Comparison of ENCODE assay signal across 9 cellular contexts in genomic region chr16:11561440-11561797, GRCh38. TPM values are rescaled to one million over a fixed set of nuclear protein-coding genes. Genes with fewer than 3 reads are reported as not detected.
DNase-seq lines count a peak whose midpoint lies in the region; ATAC-seq and TF ChIP-seq lines count a peak whose summit lies in the region.
"Had no signal": no experiment of that assay in that cellular context is flagged by ENCODE, and none has a peak within 500 bp of the region (broad histone marks: within the 10 kb centered on the region; RNA-seq: fewer than 3 reads in every experiment).

No MANE protein-coding gene starts in this region.

- H3K9ac ChIP-seq in endodermal cell (ENCODE audit: extremely low read depth, low read length, poor library complexity, severe bottlenecking) = no peak overlapping the region

- peak; percentile 5 for ATAC-seq in T-helper 17 cell
- no peak for ATAC-seq in psoas muscle

- TF ChIP-seq CTCF in Calu3 (IDR thresholded peaks at IDR 0.05; ENCODE audit: unreplicated experiment) (no peak), psoas muscle (IDR thresholded peaks at IDR 0.05) (no peak), endodermal cell (conservative IDR thresholded peaks at IDR 0.05) (no peak)

- intact Hi-C loops in Calu3 (cut with micrococcal nuclease; ENCODE audit: unreplicated experiment) = no loop called here
- intact Hi-C loops in psoas muscle (cut with DNase I) = no loop called here

- H3K27me3 ChIP-seq in psoas muscle (ENCODE audit: insufficient read depth in 3 of 3, low read length in 2 of 3) (no peaks in the 10 kb centered on the region), endodermal cell (ENCODE audit: control insufficient read depth, insufficient read depth, low read length, poor library complexity, severe bottlenecking) (no peaks in the 10 kb centered on the region)

- H3K36me3 Mint-ChIP-seq in Calu3 (ENCODE audit: insufficient read depth, unreplicated experiment) (peaks cover 70% of the 10 kb centered on the region), T-helper 17 cell (ENCODE audit: low read depth) (no peaks in the 10 kb centered on the region), endodermal cell (ENCODE audit: low read depth) (peaks cover 6% of the 10 kb centered on the region)

- BruUV-seq in Calu3 (replicated peaks; lab: Mats Ljungman, UMichigan) = no TSS peak

- peak overlapping the region; percentile 5 for H3K27ac Mint-ChIP-seq in Calu3 (ENCODE audit: unreplicated experiment)
- H3K27ac Mint-ChIP-seq in T-helper 17 cell = peak overlapping the region; percentile 88
- no peak overlapping the region for H3K27ac Mint-ChIP-seq in endodermal cell

- H3K9me3 Mint-ChIP-seq in Calu3 (ENCODE audit: low read depth, unreplicated experiment) = no peaks in the 10 kb centered on the region
- peaks cover 3% of the 10 kb centered on the region for H3K9me3 Mint-ChIP-seq in endodermal cell

- H3K4me1 ChIP-seq in psoas muscle (peaks cover 12% of the 10 kb centered on the region), endodermal cell (ENCODE audit: control insufficient read depth, insufficient read depth, low read length) (no peaks in the 10 kb centered on the region)

- peaks cover 41% of the 10 kb centered on the region for H3K4me1 Mint-ChIP-seq in Calu3 (ENCODE audit: low read depth, unreplicated experiment)
- H3K4me1 Mint-ChIP-seq in T-helper 17 cell = peaks cover 41% of the 10 kb centered on the region
- H3K4me1 Mint-ChIP-seq in endodermal cell = peaks cover 16% of the 10 kb centered on the region

- DNase-seq in Calu3 = no peak
- no peak for DNase-seq in T-helper 17 cell
- DNase-seq in fibroblast of peridontal ligament (ENCODE audit: extremely low read depth) = peak; percentile 36
- DNase-seq in psoas muscle = no peak
- DNase-seq in amniotic stem cell (lab: John Stamatoyannopoulos, UW) = no peak
- DNase-seq in kidney tubule cell (ENCODE audit: low spot score) = no peak
- no peak for DNase-seq in NCI-H748 (lab: John Stamatoyannopoulos, UW; ENCODE audit: unreplicated experiment)
- no peak for DNase-seq in endodermal cell
- DNase-seq: DND-41 had no signal

- H3K4me3 ChIP-seq in psoas muscle (no peak overlapping the region), endodermal cell (ENCODE audit: low read length) (no peak overlapping the region)

- H3K9me3 ChIP-seq in T-helper 17 cell (ENCODE audit: control insufficient read depth, low read length, poor library complexity, severe bottlenecking) (no peaks in the 10 kb centered on the region), psoas muscle (peaks cover 3% of the 10 kb centered on the region), endodermal cell (ENCODE audit: control insufficient read depth, low read length) (peaks cover 7% of the 10 kb centered on the region)

- H3K4me3 Mint-ChIP-seq in Calu3 (ENCODE audit: low read depth, unreplicated experiment) = no peak overlapping the region
- H3K4me3 Mint-ChIP-seq in T-helper 17 cell = peak overlapping the region; percentile 87
- no peak overlapping the region for H3K4me3 Mint-ChIP-seq in endodermal cell

- H3K27me3 Mint-ChIP-seq in Calu3 (ENCODE audit: unreplicated experiment) = no peaks in the 10 kb centered on the region
- H3K27me3 Mint-ChIP-seq in T-helper 17 cell = no peaks in the 10 kb centered on the region
- no peaks in the 10 kb centered on the region for H3K27me3 Mint-ChIP-seq in endodermal cell (ENCODE audit: insufficient read depth)

- H3K36me3 ChIP-seq in psoas muscle (ENCODE audit: insufficient read depth in 1 of 2, low read depth in 1 of 2) (peaks cover 0 to 1% of the 10 kb centered on the region in 2 donors), endodermal cell (ENCODE audit: control insufficient read depth, insufficient read depth, low read length) (peaks cover 2% of the 10 kb centered on the region)

- 82 to 88% (median 85%) methylated on average over 6 of the region's 6 CpGs for WGBS in psoas muscle, 3 donors
- WGBS in endodermal cell (ENCODE audit: insufficient coverage in 1 of 2, insufficient read length in 1 of 2), 2 experiments = 91 to 95% methylated on average over 3 to 6 of the region's 6 CpGs

- CTCF ChIA-PET in Calu3 (lab: Charles Lee) = no interaction called here

- H3K27ac ChIP-seq in psoas muscle (peak overlapping the region; percentile 41), endodermal cell (ENCODE audit: low read depth, low read length) (no peak overlapping the region)

RNA-seq across cellular contexts. Expression of gene LITAF, which starts 25.3 kb away (rescaled TPM):
- total RNA-seq in Calu3 (2022) (328 and 443 TPM in 2 replicates), T-helper 17 cell (100 to 1,000 TPM in 1 of 2 donors, 10 to 100 TPM in 1; 93.1 to 155 TPM), psoas muscle (10 to 100 TPM in 3 of 4 donors, 1 to 10 TPM in 1; 8.5 to 60.2 (median 18.5) TPM), endodermal cell (10 to 100 TPM; 36.6 to 62.9 TPM)
- 10 to 100 TPM in 2 of 3 donors, 1 to 10 TPM in 1; 5.0 to 33.1 (median 21.5) TPM for polyA plus RNA-seq in psoas muscle
- 85.2 TPM for polyA plus RNA-seq in endodermal cell (2013, experiment 1 of 2)
- polyA plus RNA-seq in endodermal cell (2013, experiment 2 of 2) = 71.3 TPM
